1 cellular context compared by ENCODE assay signal in the genomic region with DNA sequence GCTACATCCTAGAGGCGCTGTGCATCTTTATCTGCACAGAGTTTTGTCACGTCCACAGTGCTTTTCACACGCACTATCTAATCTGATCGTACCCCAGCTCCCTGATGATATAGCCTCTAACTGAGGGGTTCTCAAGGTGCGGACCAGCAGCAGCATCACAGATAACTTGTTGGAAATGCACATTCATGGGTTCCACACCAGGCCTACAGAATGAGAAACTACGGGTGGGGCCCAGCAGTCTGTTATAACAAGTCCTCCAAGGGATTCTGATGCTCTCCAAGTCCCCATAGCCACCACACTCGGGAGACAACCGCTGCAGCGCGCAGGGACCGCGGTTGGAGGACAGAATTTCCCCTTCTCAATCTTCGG.
TF ChIP-seq lines count a peak whose summit lies in the region.

No MANE protein-coding gene starts in this region.

TF ChIP-seq in HepG2, 621 proteins besides CTCF, POLR2A, EP300 and RAD21:
- 0 out of 2 replicates have a peak, but pooled peaks have one; percentile 8 for TF ChIP-seq ZNF619 (CRISPR knock-in tag; IDR thresholded peaks at IDR 0.05)
- TF ChIP-seq GABPA (IDR thresholded peaks at IDR 0.05; ENCODE audit: low read depth, low read length) = no peak
- TF ChIP-seq GABPA (CRISPR knock-in tag; IDR thresholded peaks at IDR 0.05; ENCODE audit: low read depth) = no peak
- TF ChIP-seq ZFX (CRISPR knock-in tag; IDR thresholded peaks at IDR 0.05; ENCODE audit: low read depth) = peak; percentile 9; the same call in 1 of the 2 replicates
- TF ChIP-seq NFKB2 (CRISPR knock-in tag; IDR thresholded peaks at IDR 0.05; ENCODE audit: borderline replicate concordance) = peak; percentile 56; the same call in 1 of the 2 replicates
- TF ChIP-seq SAFB2 (CRISPR knock-in tag; IDR thresholded peaks at IDR 0.05; ENCODE audit: borderline replicate concordance, low read depth) = 0 out of 2 replicates have a peak, but pooled peaks have one; percentile 71
- TF ChIP-seq, protein P1, sequence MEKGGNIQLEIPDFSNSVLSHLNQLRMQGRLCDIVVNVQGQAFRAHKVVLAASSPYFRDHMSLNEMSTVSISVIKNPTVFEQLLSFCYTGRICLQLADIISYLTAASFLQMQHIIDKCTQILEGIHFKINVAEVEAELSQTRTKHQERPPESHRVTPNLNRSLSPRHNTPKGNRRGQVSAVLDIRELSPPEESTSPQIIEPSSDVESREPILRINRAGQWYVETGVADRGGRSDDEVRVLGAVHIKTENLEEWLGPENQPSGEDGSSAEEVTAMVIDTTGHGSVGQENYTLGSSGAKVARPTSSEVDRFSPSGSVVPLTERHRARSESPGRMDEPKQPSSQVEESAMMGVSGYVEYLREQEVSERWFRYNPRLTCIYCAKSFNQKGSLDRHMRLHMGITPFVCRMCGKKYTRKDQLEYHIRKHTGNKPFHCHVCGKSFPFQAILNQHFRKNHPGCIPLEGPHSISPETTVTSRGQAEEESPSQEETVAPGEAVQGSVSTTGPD (CRISPR knock-in tag; IDR thresholded peaks at IDR 0.05) = no peak
- TF ChIP-seq SRY (CRISPR knock-in tag; IDR thresholded peaks at IDR 0.05) = peak; percentile 53; the same call in 1 of the 2 replicates
- 0 out of 2 replicates have a peak, but pooled peaks have one; percentile 72 for TF ChIP-seq ZNF775 (CRISPR knock-in tag; IDR thresholded peaks at IDR 0.05; ENCODE audit: borderline replicate concordance)
- no peak for TF ChIP-seq BRD4 (CRISPR knock-in tag; IDR thresholded peaks at IDR 0.05)
- peak; percentile 6; the same call in 1 of the 2 replicates for TF ChIP-seq KDM2A (CRISPR knock-in tag; IDR thresholded peaks at IDR 0.05; ENCODE audit: borderline replicate concordance, low read depth)
- TF ChIP-seq, protein P2, sequence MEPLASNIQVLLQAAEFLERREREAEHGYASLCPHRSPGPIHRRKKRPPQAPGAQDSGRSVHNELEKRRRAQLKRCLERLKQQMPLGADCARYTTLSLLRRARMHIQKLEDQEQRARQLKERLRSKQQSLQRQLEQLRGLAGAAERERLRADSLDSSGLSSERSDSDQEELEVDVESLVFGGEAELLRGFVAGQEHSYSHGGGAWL (CRISPR knock-in tag; IDR thresholded peaks at IDR 0.05) = no peak
- TF ChIP-seq ZSCAN20 (CRISPR knock-in tag; IDR thresholded peaks at IDR 0.05; ENCODE audit: borderline replicate concordance) = no peak
- TF ChIP-seq NFIC (IDR thresholded peaks at IDR 0.05; ENCODE audit: low read length) = 0 out of 2 replicates have a peak, but pooled peaks have one; percentile 4
- TF ChIP-seq SOX5 (CRISPR knock-in tag; IDR thresholded peaks at IDR 0.05; ENCODE audit: borderline replicate concordance) = no peak
- TF ChIP-seq HDAC1 (CRISPR knock-in tag; IDR thresholded peaks at IDR 0.05) = peak; percentile 3; the same call in 1 of the 2 replicates
- no peak for TF ChIP-seq KLF12 (CRISPR knock-in tag; IDR thresholded peaks at IDR 0.05; ENCODE audit: borderline replicate concordance)
- TF ChIP-seq PRMT3 (CRISPR knock-in tag; IDR thresholded peaks at IDR 0.05; ENCODE audit: borderline replicate concordance, low read depth) = 0 out of 2 replicates have a peak, but pooled peaks have one; percentile 23
- peak; percentile 20; the same call in 1 of the 2 replicates for TF ChIP-seq SALL1 (CRISPR knock-in tag; IDR thresholded peaks at IDR 0.05)
- 0 out of 2 replicates have a peak, but pooled peaks have one; percentile 12 for TF ChIP-seq ZNF891 (CRISPR knock-in tag; IDR thresholded peaks at IDR 0.05)
- TF ChIP-seq, protein P3, sequence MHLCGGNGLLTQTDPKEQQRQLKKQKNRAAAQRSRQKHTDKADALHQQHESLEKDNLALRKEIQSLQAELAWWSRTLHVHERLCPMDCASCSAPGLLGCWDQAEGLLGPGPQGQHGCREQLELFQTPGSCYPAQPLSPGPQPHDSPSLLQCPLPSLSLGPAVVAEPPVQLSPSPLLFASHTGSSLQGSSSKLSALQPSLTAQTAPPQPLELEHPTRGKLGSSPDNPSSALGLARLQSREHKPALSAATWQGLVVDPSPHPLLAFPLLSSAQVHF (CRISPR knock-in tag; IDR thresholded peaks at IDR 0.05) = 0 out of 2 replicates have a peak, but pooled peaks have one; percentile 19
- no peak for TF ChIP-seq SYNCRIP (IDR thresholded peaks at IDR 0.05; ENCODE audit: insufficient read depth, low read depth, low read length)
- no peak for TF ChIP-seq ZNF878 (CRISPR knock-in tag; IDR thresholded peaks at IDR 0.05)
- TF ChIP-seq ZNF749 (CRISPR knock-in tag; IDR thresholded peaks at IDR 0.05; ENCODE audit: borderline replicate concordance) = 0 out of 2 replicates have a peak, but pooled peaks have one; percentile 15
- TF ChIP-seq, protein P4, sequence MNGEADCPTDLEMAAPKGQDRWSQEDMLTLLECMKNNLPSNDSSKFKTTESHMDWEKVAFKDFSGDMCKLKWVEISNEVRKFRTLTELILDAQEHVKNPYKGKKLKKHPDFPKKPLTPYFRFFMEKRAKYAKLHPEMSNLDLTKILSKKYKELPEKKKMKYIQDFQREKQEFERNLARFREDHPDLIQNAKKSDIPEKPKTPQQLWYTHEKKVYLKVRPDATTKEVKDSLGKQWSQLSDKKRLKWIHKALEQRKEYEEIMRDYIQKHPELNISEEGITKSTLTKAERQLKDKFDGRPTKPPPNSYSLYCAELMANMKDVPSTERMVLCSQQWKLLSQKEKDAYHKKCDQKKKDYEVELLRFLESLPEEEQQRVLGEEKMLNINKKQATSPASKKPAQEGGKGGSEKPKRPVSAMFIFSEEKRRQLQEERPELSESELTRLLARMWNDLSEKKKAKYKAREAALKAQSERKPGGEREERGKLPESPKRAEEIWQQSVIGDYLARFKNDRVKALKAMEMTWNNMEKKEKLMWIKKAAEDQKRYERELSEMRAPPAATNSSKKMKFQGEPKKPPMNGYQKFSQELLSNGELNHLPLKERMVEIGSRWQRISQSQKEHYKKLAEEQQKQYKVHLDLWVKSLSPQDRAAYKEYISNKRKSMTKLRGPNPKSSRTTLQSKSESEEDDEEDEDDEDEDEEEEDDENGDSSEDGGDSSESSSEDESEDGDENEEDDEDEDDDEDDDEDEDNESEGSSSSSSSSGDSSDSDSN (CRISPR knock-in tag; IDR thresholded peaks at IDR 0.05) = peak; percentile 17; the same call in 1 of the 2 replicates
- 0 out of 2 replicates have a peak, but pooled peaks have one; percentile 32 for TF ChIP-seq ZBTB7B (CRISPR knock-in tag; IDR thresholded peaks at IDR 0.05)
- 0 out of 2 replicates have a peak, but pooled peaks have one; percentile 23 for TF ChIP-seq ZNF839 (CRISPR knock-in tag; IDR thresholded peaks at IDR 0.05; ENCODE audit: borderline replicate concordance)
- TF ChIP-seq, protein P5, sequence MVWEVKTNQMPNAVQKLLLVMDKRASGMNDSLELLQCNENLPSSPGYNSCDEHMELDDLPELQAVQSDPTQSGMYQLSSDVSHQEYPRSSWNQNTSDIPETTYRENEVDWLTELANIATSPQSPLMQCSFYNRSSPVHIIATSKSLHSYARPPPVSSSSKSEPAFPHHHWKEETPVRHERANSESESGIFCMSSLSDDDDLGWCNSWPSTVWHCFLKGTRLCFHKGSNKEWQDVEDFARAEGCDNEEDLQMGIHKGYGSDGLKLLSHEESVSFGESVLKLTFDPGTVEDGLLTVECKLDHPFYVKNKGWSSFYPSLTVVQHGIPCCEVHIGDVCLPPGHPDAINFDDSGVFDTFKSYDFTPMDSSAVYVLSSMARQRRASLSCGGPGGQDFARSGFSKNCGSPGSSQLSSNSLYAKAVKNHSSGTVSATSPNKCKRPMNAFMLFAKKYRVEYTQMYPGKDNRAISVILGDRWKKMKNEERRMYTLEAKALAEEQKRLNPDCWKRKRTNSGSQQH (CRISPR knock-in tag; IDR thresholded peaks at IDR 0.05; ENCODE audit: low read depth) = 0 out of 2 replicates have a peak, but pooled peaks have one; percentile 2
- TF ChIP-seq KMT2A (CRISPR knock-in tag; IDR thresholded peaks at IDR 0.05) = no peak
- TF ChIP-seq, protein P6, sequence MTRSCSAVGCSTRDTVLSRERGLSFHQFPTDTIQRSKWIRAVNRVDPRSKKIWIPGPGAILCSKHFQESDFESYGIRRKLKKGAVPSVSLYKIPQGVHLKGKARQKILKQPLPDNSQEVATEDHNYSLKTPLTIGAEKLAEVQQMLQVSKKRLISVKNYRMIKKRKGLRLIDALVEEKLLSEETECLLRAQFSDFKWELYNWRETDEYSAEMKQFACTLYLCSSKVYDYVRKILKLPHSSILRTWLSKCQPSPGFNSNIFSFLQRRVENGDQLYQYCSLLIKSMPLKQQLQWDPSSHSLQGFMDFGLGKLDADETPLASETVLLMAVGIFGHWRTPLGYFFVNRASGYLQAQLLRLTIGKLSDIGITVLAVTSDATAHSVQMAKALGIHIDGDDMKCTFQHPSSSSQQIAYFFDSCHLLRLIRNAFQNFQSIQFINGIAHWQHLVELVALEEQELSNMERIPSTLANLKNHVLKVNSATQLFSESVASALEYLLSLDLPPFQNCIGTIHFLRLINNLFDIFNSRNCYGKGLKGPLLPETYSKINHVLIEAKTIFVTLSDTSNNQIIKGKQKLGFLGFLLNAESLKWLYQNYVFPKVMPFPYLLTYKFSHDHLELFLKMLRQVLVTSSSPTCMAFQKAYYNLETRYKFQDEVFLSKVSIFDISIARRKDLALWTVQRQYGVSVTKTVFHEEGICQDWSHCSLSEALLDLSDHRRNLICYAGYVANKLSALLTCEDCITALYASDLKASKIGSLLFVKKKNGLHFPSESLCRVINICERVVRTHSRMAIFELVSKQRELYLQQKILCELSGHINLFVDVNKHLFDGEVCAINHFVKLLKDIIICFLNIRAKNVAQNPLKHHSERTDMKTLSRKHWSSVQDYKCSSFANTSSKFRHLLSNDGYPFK (CRISPR knock-in tag; IDR thresholded peaks at IDR 0.05; ENCODE audit: borderline replicate concordance) = 0 out of 2 replicates have a peak, but pooled peaks have one; percentile 60
- TF ChIP-seq ZBTB42 (CRISPR knock-in tag; IDR thresholded peaks at IDR 0.05) = 0 out of 2 replicates have a peak, but pooled peaks have one; percentile 6
- TF ChIP-seq, protein P7, sequence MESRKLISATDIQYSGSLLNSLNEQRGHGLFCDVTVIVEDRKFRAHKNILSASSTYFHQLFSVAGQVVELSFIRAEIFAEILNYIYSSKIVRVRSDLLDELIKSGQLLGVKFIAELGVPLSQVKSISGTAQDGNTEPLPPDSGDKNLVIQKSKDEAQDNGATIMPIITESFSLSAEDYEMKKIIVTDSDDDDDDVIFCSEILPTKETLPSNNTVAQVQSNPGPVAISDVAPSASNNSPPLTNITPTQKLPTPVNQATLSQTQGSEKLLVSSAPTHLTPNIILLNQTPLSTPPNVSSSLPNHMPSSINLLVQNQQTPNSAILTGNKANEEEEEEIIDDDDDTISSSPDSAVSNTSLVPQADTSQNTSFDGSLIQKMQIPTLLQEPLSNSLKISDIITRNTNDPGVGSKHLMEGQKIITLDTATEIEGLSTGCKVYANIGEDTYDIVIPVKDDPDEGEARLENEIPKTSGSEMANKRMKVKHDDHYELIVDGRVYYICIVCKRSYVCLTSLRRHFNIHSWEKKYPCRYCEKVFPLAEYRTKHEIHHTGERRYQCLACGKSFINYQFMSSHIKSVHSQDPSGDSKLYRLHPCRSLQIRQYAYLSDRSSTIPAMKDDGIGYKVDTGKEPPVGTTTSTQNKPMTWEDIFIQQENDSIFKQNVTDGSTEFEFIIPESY (CRISPR knock-in tag; IDR thresholded peaks at IDR 0.05) = 0 out of 2 replicates have a peak, but pooled peaks have one; percentile 26
- 0 out of 2 replicates have a peak, but pooled peaks have one; percentile 63 for TF ChIP-seq EEA1 (CRISPR knock-in tag; IDR thresholded peaks at IDR 0.05; ENCODE audit: borderline replicate concordance)
- peak; percentile 17; the same call in 1 of the 2 replicates for TF ChIP-seq SMC3 (IDR thresholded peaks at IDR 0.05; ENCODE audit: low read length)
- no peak for TF ChIP-seq RXRA (CRISPR knock-in tag; IDR thresholded peaks at IDR 0.05)
- TF ChIP-seq, protein P8, sequence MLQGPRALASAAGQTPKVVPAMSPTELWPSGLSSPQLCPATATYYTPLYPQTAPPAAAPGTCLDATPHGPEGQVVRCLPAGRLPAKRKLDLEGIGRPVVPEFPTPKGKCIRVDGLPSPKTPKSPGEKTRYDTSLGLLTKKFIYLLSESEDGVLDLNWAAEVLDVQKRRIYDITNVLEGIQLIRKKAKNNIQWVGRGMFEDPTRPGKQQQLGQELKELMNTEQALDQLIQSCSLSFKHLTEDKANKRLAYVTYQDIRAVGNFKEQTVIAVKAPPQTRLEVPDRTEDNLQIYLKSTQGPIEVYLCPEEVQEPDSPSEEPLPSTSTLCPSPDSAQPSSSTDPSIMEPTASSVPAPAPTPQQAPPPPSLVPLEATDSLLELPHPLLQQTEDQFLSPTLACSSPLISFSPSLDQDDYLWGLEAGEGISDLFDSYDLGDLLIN (CRISPR knock-in tag; IDR thresholded peaks at IDR 0.05; ENCODE audit: borderline replicate concordance) = peak; percentile 34; the same call in 1 of the 2 replicates
- no peak for TF ChIP-seq ZNF253 (CRISPR knock-in tag; IDR thresholded peaks at IDR 0.05; ENCODE audit: borderline replicate concordance)
